18 cellular contexts compared by ENCODE assay signal in the genomic region with DNA sequence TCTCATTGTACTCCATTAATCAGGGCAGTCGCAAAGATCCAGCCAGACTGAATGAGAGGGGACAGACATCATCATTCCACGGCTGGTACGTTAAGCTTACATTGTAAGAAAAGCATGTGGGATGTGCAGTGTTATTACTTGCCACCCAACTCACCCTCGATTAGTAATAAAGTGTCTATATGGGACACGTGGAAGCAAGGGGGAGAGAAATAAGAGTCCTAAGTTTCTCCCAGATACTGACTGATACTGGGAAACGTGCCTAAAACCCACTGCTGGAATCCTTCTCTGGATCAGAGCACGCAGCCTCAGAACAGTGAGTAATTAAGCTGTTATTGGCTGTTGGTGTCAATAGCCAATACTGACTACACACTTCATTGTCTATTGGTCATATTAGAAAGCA.
A peak's percentile ranks its signal among the peaks of the same experiment; 100 is the strongest.
DNase-seq lines count a peak whose midpoint lies in the region; TF ChIP-seq lines count a peak whose summit lies in the region.
"Had no signal": no experiment of that assay in that cellular context is flagged by ENCODE, and none has a peak within 500 bp of the region (broad histone marks: within the 10 kb centered on the region; RNA-seq: fewer than 3 reads in every experiment).

No MANE protein-coding gene starts in this region.

- no peak overlapping the region for H3K18ac ChIP-seq in mesendoderm (ENCODE audit: low read length)

- H3K36me3 ChIP-seq in Karpas-422 (ENCODE audit: insufficient read depth, low read length) = no peaks in the 10 kb centered on the region
- no peaks in the 10 kb centered on the region for H3K36me3 ChIP-seq in mesendoderm (ENCODE audit: control insufficient read depth, insufficient read depth, low read length)
- H3K36me3 ChIP-seq in MM.1S (replicated peaks; ENCODE audit: insufficient read depth, low read length) = no peaks in the 10 kb centered on the region
- no peaks in the 10 kb centered on the region for H3K36me3 ChIP-seq in stomach

- peak overlapping the region; percentile 2 for H3K4me3 Mint-ChIP-seq in chondrocyte (ENCODE audit: unreplicated experiment)
- H3K4me3 Mint-ChIP-seq: activated CD4-positive, alpha-beta T cell treated with anti-CD3 and anti-CD28 coated beads for 36 hours; stimulated activated naive CD8-positive, alpha-beta T cell treated with anti-CD3 and anti-CD28 coated beads, Interleukin-15, amount 100 ng/mL, for 72 hours had no signal

- no peak overlapping the region for H2AK5ac ChIP-seq in mesendoderm (ENCODE audit: low read length)

- H3K9me3 ChIP-seq in Karpas-422 (ENCODE audit: low read length) = no peaks in the 10 kb centered on the region
- no peaks in the 10 kb centered on the region for H3K9me3 ChIP-seq in MM.1S (replicated peaks; ENCODE audit: insufficient read depth, low read length)
- H3K9me3 ChIP-seq in stomach = no peaks in the 10 kb centered on the region

- no peaks in the 10 kb centered on the region for H3K36me3 Mint-ChIP-seq in chondrocyte (ENCODE audit: low read depth)

- DNase-seq in Karpas-422 (no peak), chondrocyte (ENCODE audit: low spot score) (no peak), mesendoderm (no peak), MM.1S (no peak), NCI-H1694 (lab: John Stamatoyannopoulos, UW) (no peak), NCI-H187 (lab: John Stamatoyannopoulos, UW) (no peak), stomach (no peak)
- DNase-seq: activated CD4-positive, alpha-beta T cell treated with anti-CD3 and anti-CD28 coated beads for 36 hours; activated effector memory CD4-positive, alpha-beta T cell treated with Interleukin-2 at 50 U/mL for 16 hours; cerebellar nuclear complex; foreskin keratinocyte; GDM1; NCI-H1436; occipital lobe; stimulated activated CD4-positive, alpha-beta T cell treated with anti-CD3 and anti-CD28 coated beads, Interleukin-1b, Interleukin-23, amount 100 ng/mL, for 48 hours; stimulated activated naive CD8-positive, alpha-beta T cell treated with anti-CD3 and anti-CD28 coated beads, Interleukin-15, amount 100 ng/mL, for 72 hours had no signal

- H3F3A ChIP-seq in MM.1S (ENCODE audit: insufficient read depth, low read length) = no peaks in the 10 kb centered on the region

- H3K9ac ChIP-seq in Karpas-422 (ENCODE audit: low read length) (no peak overlapping the region), mesendoderm (ENCODE audit: low read length) (no peak overlapping the region), MM.1S (ENCODE audit: low read length) (no peak overlapping the region)
- H3K9ac ChIP-seq: KMS-11 had no signal

- intact Hi-C loops in stomach (cut with DNase I; ENCODE audit: low total_unique reads) = no loop called here

- H3K4me2 ChIP-seq in Karpas-422 (ENCODE audit: low read depth, low read length, poor library complexity, severe bottlenecking) (peak overlapping the region; percentile 52), mesendoderm (ENCODE audit: low read length) (no peak overlapping the region), MM.1S (ENCODE audit: low read depth, low read length) (no peak overlapping the region)
- H3K4me2 ChIP-seq: KMS-11 had no signal

- H3K56ac ChIP-seq in mesendoderm (ENCODE audit: low read length) = peak overlapping the region; percentile 5

- H3K4me3 ChIP-seq in Karpas-422 (ENCODE audit: low read length) (no peak overlapping the region), mesendoderm (ENCODE audit: low read length) (no peak overlapping the region), MM.1S (ENCODE audit: low read length) (no peak overlapping the region), stomach (no peak overlapping the region)

- H3K4me1 ChIP-seq in Karpas-422 (ENCODE audit: low read length) (peaks cover 60% of the 10 kb centered on the region), mesendoderm (ENCODE audit: control insufficient read depth, low read depth, low read length) (peaks cover 2% of the 10 kb centered on the region), MM.1S (ENCODE audit: low read length) (no peaks in the 10 kb centered on the region), stomach (peaks cover 0 to 10% (median 0%) of the 10 kb centered on the region in 4 donors)
- H3K4me1 ChIP-seq: foreskin keratinocyte had no signal

- no peak overlapping the region for H4K5ac ChIP-seq in mesendoderm (ENCODE audit: low read length)

- WGBS in mesendoderm (ENCODE audit: extremely low coverage, insufficient coverage, low lambda C conversion rate) = no CpG with 5 or more reads among the region's 7 CpGs
- WGBS in stomach, 5 donors = 60 to 80% (median 72%) methylated on average over 7 of the region's 7 CpGs

- no peak overlapping the region for H4K8ac ChIP-seq in mesendoderm (ENCODE audit: low read depth, low read length)

- H3K27ac ChIP-seq in Karpas-422 (ENCODE audit: low read length) = peak overlapping the region; percentile 95
- H3K27ac ChIP-seq in mesendoderm (ENCODE audit: low read depth, low read length) = no peak overlapping the region
- H3K27ac ChIP-seq in MM.1S (ENCODE audit: low read length) = no peak overlapping the region
- H3K27ac ChIP-seq in stomach = no peak overlapping the region
- H3K27ac ChIP-seq: C4-2B, foreskin keratinocyte, KMS-11 had no signal

- no peak overlapping the region for H2BK15ac ChIP-seq in mesendoderm (replicated peaks; ENCODE audit: low read depth)

- H2AFZ ChIP-seq in Karpas-422 (ENCODE audit: low read length) (peak overlapping the region; percentile 62; the same call in 1 of the 2 replicates), MM.1S (ENCODE audit: low read length) (no peak overlapping the region)

- no peak for TF ChIP-seq EP300 in stomach (IDR thresholded peaks at IDR 0.05)

- H3K9me2 ChIP-seq in Karpas-422 (replicated peaks; ENCODE audit: insufficient read depth, low read length) = no peaks in the 10 kb centered on the region
- no peaks in the 10 kb centered on the region for H3K9me2 ChIP-seq in MM.1S (replicated peaks; ENCODE audit: insufficient read depth, low read length)

- H2BK5ac ChIP-seq in mesendoderm (ENCODE audit: low read length) = no peak overlapping the region

- H3K4me1 Mint-ChIP-seq in chondrocyte (ENCODE audit: low read depth) = peaks cover 42% of the 10 kb centered on the region
- H3K4me1 Mint-ChIP-seq: activated CD4-positive, alpha-beta T cell treated with anti-CD3 and anti-CD28 coated beads for 36 hours; stimulated activated naive CD8-positive, alpha-beta T cell treated with anti-CD3 and anti-CD28 coated beads, Interleukin-15, amount 100 ng/mL, for 72 hours had no signal

- H2BK120ac ChIP-seq in mesendoderm (ENCODE audit: low read depth, low read length) = no peak overlapping the region

- H3K27me3 Mint-ChIP-seq in chondrocyte (ENCODE audit: low read depth) = no peaks in the 10 kb centered on the region

- no peak for TF ChIP-seq POLR2A in stomach (IDR thresholded peaks at IDR 0.05)

- no peak for TF ChIP-seq CTCF in chondrocyte (IDR thresholded peaks at IDR 0.05)
- no peak for TF ChIP-seq CTCF in MM.1S (IDR thresholded peaks at IDR 0.05; ENCODE audit: low read length)
- TF ChIP-seq CTCF in stomach (IDR thresholded peaks at IDR 0.05) = no peak

- H3K9me3 Mint-ChIP-seq in chondrocyte (ENCODE audit: low read depth) = no peaks in the 10 kb centered on the region
- H3K9me3 Mint-ChIP-seq: stimulated activated naive CD8-positive, alpha-beta T cell treated with anti-CD3 and anti-CD28 coated beads, Interleukin-15, amount 100 ng/mL, for 72 hours had no signal

- H3K79me2 ChIP-seq in Karpas-422 (ENCODE audit: low read length) (no peaks in the 10 kb centered on the region), mesendoderm (ENCODE audit: control insufficient read depth, insufficient read depth, low read length) (no peaks in the 10 kb centered on the region), MM.1S (ENCODE audit: low read length) (no peaks in the 10 kb centered on the region)

- H3K27ac Mint-ChIP-seq in chondrocyte (ENCODE audit: unreplicated experiment) = peak overlapping the region; percentile 90
- H3K27ac Mint-ChIP-seq: activated CD4-positive, alpha-beta T cell treated with anti-CD3 and anti-CD28 coated beads for 36 hours; stimulated activated naive CD8-positive, alpha-beta T cell treated with anti-CD3 and anti-CD28 coated beads, Interleukin-15, amount 100 ng/mL, for 72 hours had no signal

- H3K23ac ChIP-seq in mesendoderm (ENCODE audit: low read length) = no peak overlapping the region

- H3K4ac ChIP-seq in mesendoderm (ENCODE audit: low read depth, low read length) = no peak overlapping the region

- H3K27me3 ChIP-seq in Karpas-422 (ENCODE audit: low read length) (no peaks in the 10 kb centered on the region), mesendoderm (ENCODE audit: insufficient read depth, low read length, poor library complexity) (no peaks in the 10 kb centered on the region), MM.1S (replicated peaks; ENCODE audit: insufficient read depth, low read length) (no peaks in the 10 kb centered on the region), stomach (peaks cover 0 to 4% (median 0%) of the 10 kb centered on the region in 3 donors)
- H3K27me3 ChIP-seq: foreskin keratinocyte had no signal

- H4K20me1 ChIP-seq in Karpas-422 (ENCODE audit: insufficient read depth, low read depth, low read length) (no peaks in the 10 kb centered on the region), MM.1S (ENCODE audit: insufficient read depth, low read length) (no peaks in the 10 kb centered on the region)

- no peaks in the 10 kb centered on the region for H3K79me1 ChIP-seq in mesendoderm (ENCODE audit: low read length)
